18 cellular contexts compared by ENCODE assay signal in genomic region chr1:32386993-32387392, GRCh38. TPM values are rescaled to one million over a fixed set of nuclear protein-coding genes. Genes with fewer than 3 reads are reported as not detected.
DNase-seq lines count a peak whose midpoint lies in the region; ATAC-seq, FAIRE-seq and TF ChIP-seq lines count a peak whose summit lies in the region.
"Had no signal": no experiment of that assay in that cellular context is flagged by ENCODE, and none has a peak within 500 bp of the region (broad histone marks: within the 10 kb centered on the region; RNA-seq: fewer than 3 reads in every experiment).

No MANE protein-coding gene starts in this region.

- H3K4me2 ChIP-seq in K562 (ENCODE audit: insufficient read depth, low read length), result no peak overlapping the region

- peaks cover 5% of the 10 kb centered on the region; the same call in 1 of the 2 replicates for H4K20me1 ChIP-seq in K562 (replicated peaks; ENCODE audit: control insufficient read depth, insufficient read depth, low read length)

- H3K36me3 ChIP-seq in K562 (ENCODE audit: control insufficient read depth, insufficient read depth, low read length), result peaks cover 89% of the 10 kb centered on the region

- peak; percentile 81 for ATAC-seq in CD4-positive, alpha-beta T cell (ENCODE audit: poor library complexity)
- ATAC-seq in K562 (no peak), GM18858 (IDR thresholded peaks at IDR 0.05; ENCODE audit: unreplicated experiment) (no peak)
- ATAC-seq: CD8-positive, alpha-beta T cell had no signal

- no peaks in the 10 kb centered on the region for H3K9me3 Mint-ChIP-seq in CD4-positive, alpha-beta T cell
- no peaks in the 10 kb centered on the region for H3K9me3 Mint-ChIP-seq in activated T-helper 2 cell treated with anti-CD3 and anti-CD28 coated beads, Interferon-gamma antibody, Interleukin-2, Interleukin-4, amounts not matched to agents 10 μg/mL and 5 μg/mL and 100 μg/mL, durations not matched to agents 14 hours and 24 hours and 36 hours
- H3K9me3 Mint-ChIP-seq: CD8-positive, alpha-beta T cell had no signal

- peaks cover 31 to 38% of the 10 kb centered on the region in 2 experiments for H3K4me1 ChIP-seq in K562 (replicated peaks in 1 of 2; ENCODE audit: control insufficient read depth in 2 of 2, insufficient read depth in 2 of 2, low read length in 2 of 2)
- H3K4me1 ChIP-seq: Caco-2 had no signal

- no peak overlapping the region for H3K9ac ChIP-seq in K562 (ENCODE audit: insufficient read depth in 1 of 2, low read depth in 2 of 2, low read length in 2 of 2)
- H3K9ac ChIP-seq: GM23248 had no signal

- intact Hi-C loops in CD4-positive, alpha-beta T cell (cut with DNase I, micrococcal nuclease), result no loop called here
- intact Hi-C loops in K562 (cut with micrococcal nuclease), result no loop called here
- intact Hi-C loops in activated T-helper 2 cell treated with anti-CD3 and anti-CD28 coated beads, Interferon-gamma antibody, Interleukin-2, Interleukin-4, amounts not matched to agents 10 μg/mL and 5 μg/mL and 100 μg/mL, durations not matched to agents 14 hours and 24 hours and 36 hours (cut with micrococcal nuclease), result no loop called here

- no peak overlapping the region for H3K4me3 Mint-ChIP-seq in CD4-positive, alpha-beta T cell
- no peak overlapping the region for H3K4me3 Mint-ChIP-seq in activated T-helper 2 cell treated with anti-CD3 and anti-CD28 coated beads, Interferon-gamma antibody, Interleukin-2, Interleukin-4, amounts not matched to agents 10 μg/mL and 5 μg/mL and 100 μg/mL, durations not matched to agents 14 hours and 24 hours and 36 hours (ENCODE audit: low read depth)
- H3K4me3 Mint-ChIP-seq: CD8-positive, alpha-beta T cell had no signal

- no peak overlapping the region for H3K4me3 ChIP-seq in K562
- H3K4me3 ChIP-seq: GM23248 had no signal

- H3K4me1 Mint-ChIP-seq in CD4-positive, alpha-beta T cell (ENCODE audit: low read depth), result peaks cover 12% of the 10 kb centered on the region
- H3K4me1 Mint-ChIP-seq in activated T-helper 2 cell treated with anti-CD3 and anti-CD28 coated beads, Interferon-gamma antibody, Interleukin-2, Interleukin-4, amounts not matched to agents 10 μg/mL and 5 μg/mL and 100 μg/mL, durations not matched to agents 14 hours and 24 hours and 36 hours (ENCODE audit: low read depth), result no peaks in the 10 kb centered on the region

- H3K9me3 ChIP-seq in CD4-positive, alpha-beta T cell (ENCODE audit: control insufficient read depth, low read length), result no peaks in the 10 kb centered on the region
- no peaks in the 10 kb centered on the region; the same call in 1 of the 2 replicates for H3K9me3 ChIP-seq in K562 (replicated peaks; ENCODE audit: control insufficient read depth, insufficient read depth, low read depth, low read length)
- H3K9me3 ChIP-seq: Caco-2 had no signal

- no peak overlapping the region for H3K27ac ChIP-seq in CD4-positive, alpha-beta T cell (ENCODE audit: low read depth, low read length)
- peak overlapping the region; percentile 16; the same call in 1 of the 2 replicates for H3K27ac ChIP-seq in RWPE1
- H3K27ac ChIP-seq in K562 (ENCODE audit: extremely low read depth, low read depth, low read length), result no peak overlapping the region
- H3K27ac ChIP-seq: GM23248 had no signal

- H2AFZ ChIP-seq in K562 (ENCODE audit: low read depth, low read length), result no peak overlapping the region
- H2AFZ ChIP-seq: GM23248 had no signal

- TF ChIP-seq RAD21 in K562 (CRISPR knock-in tag; conservative IDR thresholded peaks at IDR 0.05 in 1 of 2, IDR thresholded peaks at IDR 0.05 in 1 of 2), result no peak

- H3K27me3 Mint-ChIP-seq in CD4-positive, alpha-beta T cell, result no peaks in the 10 kb centered on the region
- no peaks in the 10 kb centered on the region for H3K27me3 Mint-ChIP-seq in activated T-helper 2 cell treated with anti-CD3 and anti-CD28 coated beads, Interferon-gamma antibody, Interleukin-2, Interleukin-4, amounts not matched to agents 10 μg/mL and 5 μg/mL and 100 μg/mL, durations not matched to agents 14 hours and 24 hours and 36 hours (ENCODE audit: low read depth)

- peaks cover 11% of the 10 kb centered on the region for H3K9me1 ChIP-seq in K562 (ENCODE audit: control insufficient read depth, insufficient read depth, low read length)

- TF ChIP-seq POLR2A in K562 (conservative IDR thresholded peaks at IDR 0.05), result no peak

- FAIRE-seq in K562 (lab: Jason Lieb, UNC), result no peak
- FAIRE-seq: G401.6, GM12892, GM19239, H1 had no signal

- CTCF ChIA-PET in CD4-positive, alpha-beta T cell (lab: Charles Lee), result interaction anchor here (1.1 to 2.5 kb wide), 2 partner anchors 14 to 146 kb away, joined by 5 to 8 read pairs; no protein-coding TSS in a partner anchor
- CTCF ChIA-PET in RWPE1 (lab: Yijun Ruan, JAX), result interaction anchor here (1.1 to 1.3 kb wide), 2 partner anchors 9 to 171 kb away, joined by 3 read pairs; no protein-coding TSS in a partner anchor
- CTCF ChIA-PET in K562 (lab: Yijun Ruan, JAX; ENCODE audit: low intra/inter-chr PET ratio), result no interaction called here

- peaks cover 56% of the 10 kb centered on the region for H3K79me2 ChIP-seq in K562 (ENCODE audit: control insufficient read depth, insufficient read depth, low read length)

- H3K36me3 Mint-ChIP-seq in CD4-positive, alpha-beta T cell (ENCODE audit: low read depth), result peaks cover 55% of the 10 kb centered on the region
- H3K36me3 Mint-ChIP-seq in activated T-helper 2 cell treated with anti-CD3 and anti-CD28 coated beads, Interferon-gamma antibody, Interleukin-2, Interleukin-4, amounts not matched to agents 10 μg/mL and 5 μg/mL and 100 μg/mL, durations not matched to agents 14 hours and 24 hours and 36 hours (ENCODE audit: low read depth), result peaks cover 26% of the 10 kb centered on the region

- POLR2A ChIA-PET in CD4-positive, alpha-beta T cell (lab: Charles Lee), result interaction anchor here (0.7 to 2.6 kb wide), 5 partner anchors 35 to 264 kb away, joined by 3 to 12 read pairs (median 4); partner anchors contain the start of genes HDAC1, MARCKSL1, RBBP4 and ZBTB8OS
- POLR2A ChIA-PET in RWPE1 (lab: Yijun Ruan, JAX; ENCODE audit: low non-redundant PET), result no interaction called here
- POLR2A ChIA-PET in K562 (lab: Yijun Ruan, JAX), result interaction anchor here (0.6 to 7.7 kb wide), 7 partner anchors 7 to 132 kb away, joined by 3 to 62 read pairs (median 3); partner anchors contain the start of gene BSDC1

- no peak for DNase-seq in CD4-positive, alpha-beta T cell
- DNase-seq in RWPE1 (ENCODE audit: low spot score) (no peak), K562 (ENCODE audit: extremely low read depth in 1 of 4, low spot score in 3 of 4) (no peak), NCI-H1417 (lab: John Stamatoyannopoulos, UW) (no peak)
- DNase-seq in activated T-helper 2 cell treated with anti-CD3 and anti-CD28 coated beads, Interferon-gamma antibody, Interleukin-2, Interleukin-4, amounts not matched to agents 10 μg/mL and 5 μg/mL and 100 μg/mL, durations not matched to agents 14 hours and 24 hours and 36 hours (ENCODE audit: low spot score), result no peak
- DNase-seq: C1 segment of cervical spinal cord; Caco-2; CD8-positive, alpha-beta T cell; DMS153; DND-41; GM23248; H7; HCEC 1CT had no signal

- H3K27me3 ChIP-seq in CD4-positive, alpha-beta T cell (ENCODE audit: control insufficient read depth, insufficient read depth, low read length), result no peaks in the 10 kb centered on the region
- H3K27me3 ChIP-seq in K562 (ENCODE audit: control insufficient read depth in 2 of 2, insufficient read depth in 2 of 2, low read length in 2 of 2), result no peaks in the 10 kb centered on the region

- no peak overlapping the region for H3K27ac Mint-ChIP-seq in CD4-positive, alpha-beta T cell
- no peak overlapping the region for H3K27ac Mint-ChIP-seq in activated T-helper 2 cell treated with anti-CD3 and anti-CD28 coated beads, Interferon-gamma antibody, Interleukin-2, Interleukin-4, amounts not matched to agents 10 μg/mL and 5 μg/mL and 100 μg/mL, durations not matched to agents 14 hours and 24 hours and 36 hours
- H3K27ac Mint-ChIP-seq: CD8-positive, alpha-beta T cell had no signal

- no peak for TF ChIP-seq EP300 in K562 (IDR thresholded peaks at IDR 0.05; ENCODE audit: low read length)

- no peak for TF ChIP-seq CTCF in CD4-positive, alpha-beta T cell (IDR thresholded peaks at IDR 0.05)
- TF ChIP-seq CTCF in RWPE1 (conservative IDR thresholded peaks at IDR 0.05; ENCODE audit: low read depth) (no peak), K562 (IDR thresholded peaks at IDR 0.05 in 2 of 3, conservative IDR thresholded peaks at IDR 0.05 in 1 of 3; ENCODE audit: insufficient read depth in 2 of 3, low read depth in 1 of 3, low read length in 3 of 3) (no peak)

- WGBS in K562 (ENCODE audit: insufficient coverage, low coverage, missing lambda C conversion rate), result 97% methylated on average over 4 of the region's 6 CpGs

- BruUV-seq in K562 (replicated peaks; lab: Mats Ljungman, UMichigan), result no TSS peak

- in situ Hi-C loops in K562 (cut with MboI), result no loop called here

RNA-seq across cellular contexts. Expression of gene BSDC1, which starts 7.2 kb away (rescaled TPM):
- total RNA-seq in CD4-positive, alpha-beta T cell, result 100 to 1,000 TPM; 186 to 190 TPM
- 333 and 446 TPM in 2 replicates for total RNA-seq in K562 (2011; cell fraction: chromatin; rRNA removed; ENCODE audit: low replicate concordance)
- total RNA-seq in K562 (2011; cell fraction: nucleolus; rRNA removed), result 231 TPM in 2 replicates
- total RNA-seq in K562 (2011; cell fraction: nucleoplasm; rRNA removed), result 315 and 386 TPM in 2 replicates
- total RNA-seq in K562 (2014; rRNA removed) (73.1 and 81.0 TPM in 2 replicates), K562 (2014; rRNA removed; fragmentation: Illumina TruSeq; extraction: Trizol) (60.4 and 68.5 TPM in 2 replicates), K562 (2015; rRNA removed; fragmentation: Illumina TruSeq; extraction: Trizol) (44.0 and 45.1 TPM in 2 replicates), K562 (2021) (73.6 and 84.8 TPM in 2 replicates)
- polyA plus RNA-seq in K562 (2011; rRNA removed) (91.6 and 125 TPM in 2 replicates), K562 (2014; fragmentation: Illumina TruSeq; extraction: Trizol) (92.9 and 96.8 TPM in 2 replicates), K562 (2014; fragmentation: Nextera tagmentation; extraction: Ambion mirVana) (10 to 100 TPM; 10.2 to 14.7 TPM), K562 (2014; rRNA removed) (94.7 and 100 TPM in 2 replicates)
- polyA plus RNA-seq in K562 (2011; cell fraction: cytosol; rRNA removed), result 59.5 and 90.3 TPM in 2 replicates
- 211 and 227 TPM in 2 replicates for polyA plus RNA-seq in K562 (2011; cell fraction: nucleus; rRNA removed)
- polyA plus RNA-seq in K562 (2012), result 57.3 and 88.0 TPM in 2 replicates
- 52.5 and 61.4 TPM in 2 replicates for polyA minus RNA-seq in K562 (2011; rRNA and poly(A)+ RNA removed)
- polyA minus RNA-seq in K562 (2011; cell fraction: cytosol; rRNA and poly(A)+ RNA removed), result 25.3 and 34.6 TPM in 2 replicates
- 62.3 and 95.3 TPM in 2 replicates for polyA minus RNA-seq in K562 (2011; cell fraction: nucleus; rRNA and poly(A)+ RNA removed)
- total RNA-seq in activated T-helper 2 cell treated with anti-CD3 and anti-CD28 coated beads, Interferon-gamma antibody, Interleukin-2, Interleukin-4, amounts not matched to agents 10 μg/mL and 5 μg/mL and 100 μg/mL, durations not matched to agents 14 hours and 24 hours and 36 hours, result 48.9 and 54.3 TPM in 2 replicates

RNA-seq across cellular contexts. Expression of gene TSSK3, which starts 24.7 kb away (rescaled TPM):
- total RNA-seq in CD4-positive, alpha-beta T cell, result under 1 TPM in 1 of 2 experiments, not detected in 1; 0.98 TPM
- 22.5 and 34.3 TPM in 2 replicates for total RNA-seq in K562 (2011; cell fraction: chromatin; rRNA removed; ENCODE audit: low replicate concordance)
- 17.5 and 20.7 TPM in 2 replicates for total RNA-seq in K562 (2011; cell fraction: nucleolus; rRNA removed)
- 28.9 and 47.3 TPM in 2 replicates for total RNA-seq in K562 (2011; cell fraction: nucleoplasm; rRNA removed)
- 0.27 and 1.8 TPM in 2 replicates for total RNA-seq in K562 (2014; rRNA removed)
- total RNA-seq in K562 (2014; rRNA removed; fragmentation: Illumina TruSeq; extraction: Trizol), result 1.9 and 2.5 TPM in 2 replicates
- 2.8 and 4.3 TPM in 2 replicates for total RNA-seq in K562 (2015; rRNA removed; fragmentation: Illumina TruSeq; extraction: Trizol)
- 2.3 and 3.3 TPM in 2 replicates for total RNA-seq in K562 (2021)
- polyA plus RNA-seq in K562 (2011; rRNA removed), result 2.8 and 3.6 TPM in 2 replicates
- polyA plus RNA-seq in K562 (2011; cell fraction: cytosol; rRNA removed), result 1.4 and 4.1 TPM in 2 replicates
- polyA plus RNA-seq in K562 (2011; cell fraction: nucleus; rRNA removed), result 8.9 and 10.3 TPM in 2 replicates
- polyA plus RNA-seq in K562 (2012), result 1.8 and 11.1 TPM in 2 replicates
- 1.6 and 3.2 TPM in 2 replicates for polyA plus RNA-seq in K562 (2014; fragmentation: Illumina TruSeq; extraction: Trizol)
- under 1 TPM; 0.66 to 0.82 TPM for polyA plus RNA-seq in K562 (2014; fragmentation: Nextera tagmentation; extraction: Ambion mirVana)
- polyA plus RNA-seq in K562 (2014; rRNA removed), result 1.9 and 2.2 TPM in 2 replicates
- 1.8 and 1.9 TPM in 2 replicates for polyA minus RNA-seq in K562 (2011; rRNA and poly(A)+ RNA removed)
- not detected in 2 replicates for polyA minus RNA-seq in K562 (2011; cell fraction: cytosol; rRNA and poly(A)+ RNA removed)
- polyA minus RNA-seq in K562 (2011; cell fraction: nucleus; rRNA and poly(A)+ RNA removed), result 3.2 and 4.4 TPM in 2 replicates
- 1.1 TPM in 2 replicates for total RNA-seq in activated T-helper 2 cell treated with anti-CD3 and anti-CD28 coated beads, Interferon-gamma antibody, Interleukin-2, Interleukin-4, amounts not matched to agents 10 μg/mL and 5 μg/mL and 100 μg/mL, durations not matched to agents 14 hours and 24 hours and 36 hours
- polyA plus RNA-seq: GM23248 had no signal

RNA-seq across cellular contexts. Expression of gene FAM229A, which starts 24.7 kb away (rescaled TPM):
- 10 to 100 TPM; 38.0 to 38.6 TPM for total RNA-seq in CD4-positive, alpha-beta T cell
- 86.3 and 131 TPM in 2 replicates for total RNA-seq in K562 (2011; cell fraction: chromatin; rRNA removed; ENCODE audit: low replicate concordance)
- 70.1 and 80.5 TPM in 2 replicates for total RNA-seq in K562 (2011; cell fraction: nucleolus; rRNA removed)
- 83.9 and 97.2 TPM in 2 replicates for total RNA-seq in K562 (2011; cell fraction: nucleoplasm; rRNA removed)
- total RNA-seq in K562 (2014; rRNA removed) (6.7 and 7.4 TPM in 2 replicates), K562 (2014; rRNA removed; fragmentation: Illumina TruSeq; extraction: Trizol) (3.6 and 4.0 TPM in 2 replicates), K562 (2015; rRNA removed; fragmentation: Illumina TruSeq; extraction: Trizol) (2.9 and 3.4 TPM in 2 replicates), K562 (2021) (11.6 and 12.7 TPM in 2 replicates)
- polyA plus RNA-seq in K562 (2011; rRNA removed) (10.9 and 18.6 TPM in 2 replicates), K562 (2014; fragmentation: Illumina TruSeq; extraction: Trizol) (9.5 and 9.7 TPM in 2 replicates), K562 (2014; fragmentation: Nextera tagmentation; extraction: Ambion mirVana) (under 1 TPM; 0.04 TPM), K562 (2014; rRNA removed) (17.9 and 21.6 TPM in 2 replicates)
- polyA plus RNA-seq in K562 (2011; cell fraction: cytosol; rRNA removed), result 7.0 and 9.1 TPM in 2 replicates
- polyA plus RNA-seq in K562 (2011; cell fraction: nucleus; rRNA removed), result 76.1 and 118 TPM in 2 replicates
- polyA plus RNA-seq in K562 (2012), result 9.5 and 33.7 TPM in 2 replicates
- polyA minus RNA-seq in K562 (2011; rRNA and poly(A)+ RNA removed), result 4.5 and 5.5 TPM in 2 replicates
- 1.1 and 1.6 TPM in 2 replicates for polyA minus RNA-seq in K562 (2011; cell fraction: cytosol; rRNA and poly(A)+ RNA removed)
- 13.0 and 14.4 TPM in 2 replicates for polyA minus RNA-seq in K562 (2011; cell fraction: nucleus; rRNA and poly(A)+ RNA removed)
- 5.4 and 6.1 TPM in 2 replicates for total RNA-seq in activated T-helper 2 cell treated with anti-CD3 and anti-CD28 coated beads, Interferon-gamma antibody, Interleukin-2, Interleukin-4, amounts not matched to agents 10 μg/mL and 5 μg/mL and 100 μg/mL, durations not matched to agents 14 hours and 24 hours and 36 hours

RNA-seq across cellular contexts. Expression of gene MARCKSL1, which starts 51.0 kb away (rescaled TPM):
- total RNA-seq in CD4-positive, alpha-beta T cell, result 10 to 100 TPM; 23.4 to 23.6 TPM
- total RNA-seq in K562 (2011; cell fraction: chromatin; rRNA removed; ENCODE audit: low replicate concordance), result 19.8 and 52.7 TPM in 2 replicates
- 56.5 and 63.0 TPM in 2 replicates for total RNA-seq in K562 (2011; cell fraction: nucleolus; rRNA removed)
- 61.2 and 72.0 TPM in 2 replicates for total RNA-seq in K562 (2011; cell fraction: nucleoplasm; rRNA removed)
- total RNA-seq in K562 (2014; rRNA removed) (155 and 188 TPM in 2 replicates), K562 (2014; rRNA removed; fragmentation: Illumina TruSeq; extraction: Trizol) (85.0 and 89.5 TPM in 2 replicates), K562 (2015; rRNA removed; fragmentation: Illumina TruSeq; extraction: Trizol) (99.5 and 102 TPM in 2 replicates), K562 (2021) (236 and 247 TPM in 2 replicates)
- polyA plus RNA-seq in K562 (2011; rRNA removed) (202 and 216 TPM in 2 replicates), K562 (2014; fragmentation: Illumina TruSeq; extraction: Trizol) (325 and 361 TPM in 2 replicates), K562 (2014; fragmentation: Nextera tagmentation; extraction: Ambion mirVana) (10 to 100 TPM; 14.7 to 14.8 TPM), K562 (2014; rRNA removed) (256 and 262 TPM in 2 replicates)
- polyA plus RNA-seq in K562 (2011; cell fraction: cytosol; rRNA removed), result 300 and 303 TPM in 2 replicates
- 63.0 and 65.4 TPM in 2 replicates for polyA plus RNA-seq in K562 (2011; cell fraction: nucleus; rRNA removed)
- 99.2 and 141 TPM in 2 replicates for polyA plus RNA-seq in K562 (2012)
- 110 and 133 TPM in 2 replicates for polyA minus RNA-seq in K562 (2011; rRNA and poly(A)+ RNA removed)
- polyA minus RNA-seq in K562 (2011; cell fraction: cytosol; rRNA and poly(A)+ RNA removed), result 77.4 and 89.7 TPM in 2 replicates
- 30.2 and 47.4 TPM in 2 replicates for polyA minus RNA-seq in K562 (2011; cell fraction: nucleus; rRNA and poly(A)+ RNA removed)
- total RNA-seq in activated T-helper 2 cell treated with anti-CD3 and anti-CD28 coated beads, Interferon-gamma antibody, Interleukin-2, Interleukin-4, amounts not matched to agents 10 μg/mL and 5 μg/mL and 100 μg/mL, durations not matched to agents 14 hours and 24 hours and 36 hours, result 42.5 and 45.0 TPM in 2 replicates
